Comparison of ENCODE assay signal across 8 cellular contexts in the genomic region with DNA sequence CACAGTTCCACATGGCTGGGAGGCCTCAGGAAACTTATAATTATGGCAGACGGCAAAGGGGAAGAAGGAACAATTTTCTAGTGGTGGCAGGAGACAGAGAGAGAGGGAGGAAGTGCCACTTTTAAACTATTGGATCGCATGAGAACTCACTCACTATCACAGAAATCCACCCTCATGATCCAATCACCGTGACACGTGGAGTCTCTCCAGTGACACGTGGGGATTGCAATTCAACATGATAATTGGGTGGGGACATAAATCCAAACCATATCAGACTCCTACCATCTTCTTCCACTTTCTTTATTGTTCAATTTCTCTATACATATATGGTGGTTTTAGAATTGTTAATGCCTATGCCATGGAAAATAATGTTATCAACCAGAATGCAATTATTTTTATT.
"Had no signal": no experiment of that assay in that cellular context is flagged by ENCODE, and none has a peak within 500 bp of the region (broad histone marks: within the 10 kb centered on the region; RNA-seq: fewer than 3 reads in every experiment).

No MANE protein-coding gene starts in this region.

- H3K4me3 ChIP-seq: GM12878 had no signal

- ATAC-seq: GM12878 had no signal

- FAIRE-seq: G401.6, GM12878, GM12891, GM12892, GM18507, GM19239 had no signal

- DNase-seq: GDM1, GF-D8 had no signal
